17 cellular contexts compared by ENCODE assay signal in the genomic region with DNA sequence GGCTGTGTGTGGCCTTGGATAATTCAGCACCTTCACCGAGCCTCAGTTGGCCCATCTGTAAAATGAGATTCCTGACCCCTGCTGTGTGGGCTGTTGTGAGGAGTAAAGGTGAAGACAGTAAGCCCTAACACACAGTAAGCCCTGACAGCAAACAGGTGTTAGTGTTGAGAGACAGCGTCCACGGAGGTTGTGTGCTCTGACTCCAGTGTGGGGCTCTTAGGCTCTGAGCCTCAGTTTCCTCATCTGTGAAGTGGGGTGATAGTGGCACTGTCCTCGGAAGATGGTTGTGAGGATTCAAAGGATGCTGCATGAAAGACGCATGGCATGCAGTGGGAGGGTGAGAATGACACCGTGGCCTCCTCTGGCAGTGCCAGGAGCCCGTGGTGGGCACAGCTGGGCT. TPM values are rescaled to one million over a fixed set of nuclear protein-coding genes. Genes with fewer than 3 reads are reported as not detected.
A peak's percentile ranks its signal among the peaks of the same experiment; 100 is the strongest.
DNase-seq lines count a peak whose midpoint lies in the region; ATAC-seq, FAIRE-seq and TF ChIP-seq lines count a peak whose summit lies in the region.
"Had no signal": no experiment of that assay in that cellular context is flagged by ENCODE, and none has a peak within 500 bp of the region (broad histone marks: within the 10 kb centered on the region; RNA-seq: fewer than 3 reads in every experiment).

No MANE protein-coding gene starts in this region.

- no peaks in the 10 kb centered on the region for H3K79me1 ChIP-seq in neuronal stem cell (ENCODE audit: low read depth, low read length)

- no peak overlapping the region for H4K8ac ChIP-seq in neuronal stem cell (ENCODE audit: low read depth, low read length)

- intact Hi-C loops in K562 (cut with micrococcal nuclease), result no loop called here

- H2AFZ ChIP-seq in K562 (ENCODE audit: low read depth, low read length), result no peak overlapping the region
- no peak overlapping the region for H2AFZ ChIP-seq in neuronal stem cell (ENCODE audit: low read length)
- H2AFZ ChIP-seq: GM23248 had no signal

- peak overlapping the region in 1 of 2 experiments; percentile 45; a peak in 1 of 4 replicates for H3K9ac ChIP-seq in K562 (ENCODE audit: insufficient read depth in 1 of 2, low read depth in 2 of 2, low read length in 2 of 2)
- H3K9ac ChIP-seq in neuronal stem cell (ENCODE audit: low read depth, low read length, poor library complexity), result no peak overlapping the region
- H3K9ac ChIP-seq: BLaER1, GM23248 had no signal

- no peak overlapping the region for H2BK15ac ChIP-seq in neuronal stem cell (ENCODE audit: low read length)

- BruUV-seq in K562 (replicated peaks; lab: Mats Ljungman, UMichigan), result no TSS peak

- TF ChIP-seq RAD21 in K562 (CRISPR knock-in tag; conservative IDR thresholded peaks at IDR 0.05 in 1 of 2, IDR thresholded peaks at IDR 0.05 in 1 of 2), result no peak

- H3K9me3 ChIP-seq in K562 (replicated peaks; ENCODE audit: control insufficient read depth, insufficient read depth, low read depth, low read length) (no peaks in the 10 kb centered on the region), neuronal stem cell (replicated peaks in 1 of 2; ENCODE audit: control insufficient read depth in 2 of 2, insufficient read depth in 1 of 2, low read depth in 1 of 2, low read length in 2 of 2) (peaks cover 0 to 4% of the 10 kb centered on the region in 2 donors)
- H3K9me3 ChIP-seq: BLaER1, Caco-2 had no signal

- no peak overlapping the region for H3K18ac ChIP-seq in neuronal stem cell (ENCODE audit: low read length)

- H4K20me1 ChIP-seq in K562 (replicated peaks; ENCODE audit: control insufficient read depth, insufficient read depth, low read length), result 0 out of 2 replicates have a peak, but pooled peaks cover 2% of the 10 kb centered on the region

- POLR2A ChIA-PET in K562 (lab: Yijun Ruan, JAX), result interaction anchor here (0.7 kb wide), 1 partner anchor 105 kb away, joined by 3 read pairs; no protein-coding TSS in a partner anchor

- no peak for DNase-seq in K562 (ENCODE audit: extremely low read depth in 1 of 4, low spot score in 3 of 4)
- DNase-seq in bronchial epithelial cell (ENCODE audit: low read depth), result no peak
- DNase-seq in neuronal stem cell (ENCODE audit: low spot score), result no peak
- no peak for DNase-seq in middle frontal gyrus (ENCODE audit: extremely low spot score, low spot score)
- DNase-seq: CD4-positive, CD25-positive, alpha-beta regulatory T cell; CD8-positive, alpha-beta T cell; DMS153; DND-41; GM23248 had no signal

- no peak for TF ChIP-seq POLR2A in K562 (conservative IDR thresholded peaks at IDR 0.05)

- no peak overlapping the region for H2BK120ac ChIP-seq in neuronal stem cell (ENCODE audit: low read depth, low read length)

- no peak overlapping the region for H3K4me2 ChIP-seq in K562 (ENCODE audit: insufficient read depth, low read length)
- H3K4me2 ChIP-seq in neuronal stem cell (ENCODE audit: insufficient read depth, low read length, poor library complexity, severe bottlenecking), result no peak overlapping the region
- H3K4me2 ChIP-seq: BLaER1 had no signal

- peak overlapping the region; percentile 39 for H2BK5ac ChIP-seq in neuronal stem cell (ENCODE audit: low read length)

- ATAC-seq in K562, result no peak
- ATAC-seq: CD8-positive, alpha-beta T cell had no signal

- H3K23ac ChIP-seq in neuronal stem cell (ENCODE audit: low read depth, low read length, poor library complexity), result no peak overlapping the region

- FAIRE-seq in K562 (lab: Jason Lieb, UNC) (no peak), bronchial epithelial cell (lab: Jason Lieb, UNC) (peak; percentile 64)
- FAIRE-seq: G401.6, GM12892 had no signal

- in situ Hi-C loops in K562 (cut with MboI), result no loop called here

- H3K4me3 ChIP-seq in K562 (no peak overlapping the region), bronchial epithelial cell (ENCODE audit: low read depth, low read length) (no peak overlapping the region), neuronal stem cell (ENCODE audit: low read length in 2 of 2) (no peak overlapping the region)
- H3K4me3 ChIP-seq: BLaER1, GM23248 had no signal

- 81% methylated on average over 7 of the region's 7 CpGs for WGBS in K562 (ENCODE audit: insufficient coverage, low coverage, missing lambda C conversion rate)
- WGBS in neuronal stem cell (ENCODE audit: extremely low coverage in 2 of 2, insufficient read length in 2 of 2, insufficient replicate concordance in 1 of 2), 2 donors, result no CpG with 5 or more reads among the region's 7 CpGs

- no peak overlapping the region for H4K91ac ChIP-seq in neuronal stem cell (ENCODE audit: low read depth, low read length, poor library complexity)

- no peak overlapping the region for H2BK12ac ChIP-seq in neuronal stem cell (ENCODE audit: low read length)

- H3K27me3 ChIP-seq in K562 (ENCODE audit: control insufficient read depth in 2 of 2, insufficient read depth in 2 of 2, low read length in 2 of 2) (no peaks in the 10 kb centered on the region), bronchial epithelial cell (ENCODE audit: control insufficient read depth, insufficient read depth, low read length) (no peaks in the 10 kb centered on the region), neuronal stem cell (ENCODE audit: control insufficient read depth in 3 of 3, insufficient read depth in 3 of 3, low read depth in 1 of 3, low read length in 3 of 3) (no peaks in the 10 kb centered on the region)
- H3K27me3 ChIP-seq: BLaER1 had no signal

- H3K4me1 ChIP-seq in K562 (replicated peaks in 1 of 2; ENCODE audit: control insufficient read depth in 2 of 2, insufficient read depth in 2 of 2, low read length in 2 of 2) (peaks cover 0 to 30% of the 10 kb centered on the region in 2 experiments; a peak in 3 of 5 replicates), neuronal stem cell (ENCODE audit: control insufficient read depth in 2 of 2, insufficient read depth in 1 of 2, low read depth in 1 of 2, low read length in 2 of 2) (no peaks in the 10 kb centered on the region)

- no peak for TF ChIP-seq EP300 in K562 (IDR thresholded peaks at IDR 0.05; ENCODE audit: low read length)

- H3K79me2 ChIP-seq in K562 (ENCODE audit: control insufficient read depth, insufficient read depth, low read length), result no peaks in the 10 kb centered on the region

- no peak overlapping the region for H3K14ac ChIP-seq in neuronal stem cell (ENCODE audit: low read length)

- no peaks in the 10 kb centered on the region for H3K9me1 ChIP-seq in K562 (ENCODE audit: control insufficient read depth, insufficient read depth, low read length)

- H3K27ac ChIP-seq in K562 (ENCODE audit: extremely low read depth, low read depth, low read length) (no peak overlapping the region), neuronal stem cell (replicated peaks; ENCODE audit: low read length) (no peak overlapping the region)
- H3K27ac ChIP-seq: BLaER1, C4-2B, GM23248 had no signal

- no peak overlapping the region for H2AK5ac ChIP-seq in neuronal stem cell (ENCODE audit: low read depth, low read length)

- H3K4ac ChIP-seq in neuronal stem cell (ENCODE audit: low read length), result no peak overlapping the region

- CTCF ChIA-PET in K562 (lab: Yijun Ruan, JAX; ENCODE audit: low intra/inter-chr PET ratio), result no interaction called here

- no peak for TF ChIP-seq CTCF in K562 (IDR thresholded peaks at IDR 0.05 in 2 of 3, conservative IDR thresholded peaks at IDR 0.05 in 1 of 3; ENCODE audit: insufficient read depth in 2 of 3, low read depth in 1 of 3, low read length in 3 of 3)
- TF ChIP-seq CTCF in bronchial epithelial cell (IDR thresholded peaks at IDR 0.05; ENCODE audit: insufficient read depth, low read length, severe bottlenecking), result no peak

- H3K36me3 ChIP-seq in K562 (ENCODE audit: control insufficient read depth, insufficient read depth, low read length), result peaks cover 50% of the 10 kb centered on the region; the same call in 2 of the 3 replicates
- H3K36me3 ChIP-seq in bronchial epithelial cell (ENCODE audit: control insufficient read depth, insufficient read depth, low read length), result peaks cover 43% of the 10 kb centered on the region
- peaks cover 30 to 83% of the 10 kb centered on the region in 2 donors for H3K36me3 ChIP-seq in neuronal stem cell (replicated peaks in 1 of 2; ENCODE audit: control insufficient read depth in 2 of 2, insufficient read depth in 2 of 2, low read length in 2 of 2)

RNA-seq across cellular contexts. Expression of gene DPP3, which starts 14.2 kb away (rescaled TPM):
- 31.7 and 93.6 TPM in 2 replicates for total RNA-seq in K562 (2011; cell fraction: chromatin; rRNA removed; ENCODE audit: low replicate concordance)
- total RNA-seq in K562 (2011; cell fraction: nucleolus; rRNA removed), result 79.4 and 87.0 TPM in 2 replicates
- total RNA-seq in K562 (2011; cell fraction: nucleoplasm; rRNA removed), result 33.9 and 47.9 TPM in 2 replicates
- total RNA-seq in K562 (2014; rRNA removed), result 69.2 and 115 TPM in 2 replicates
- 24.2 and 35.1 TPM in 2 replicates for total RNA-seq in K562 (2014; rRNA removed; fragmentation: Illumina TruSeq; extraction: Trizol)
- 45.0 and 50.2 TPM in 2 replicates for total RNA-seq in K562 (2015; rRNA removed; fragmentation: Illumina TruSeq; extraction: Trizol)
- 59.4 and 66.3 TPM in 2 replicates for total RNA-seq in K562 (2021)
- polyA plus RNA-seq in K562 (2011; rRNA removed), result 33.0 and 47.6 TPM in 2 replicates
- polyA plus RNA-seq in K562 (2011; cell fraction: cytosol; rRNA removed), result 35.9 and 62.9 TPM in 2 replicates
- polyA plus RNA-seq in K562 (2011; cell fraction: nucleus; rRNA removed), result 77.2 and 136 TPM in 2 replicates
- 51.4 and 57.3 TPM in 2 replicates for polyA plus RNA-seq in K562 (2012)
- polyA plus RNA-seq in K562 (2014; fragmentation: Illumina TruSeq; extraction: Trizol), result 45.0 and 61.6 TPM in 2 replicates
- 1 to 10 TPM; 3.7 to 6.2 TPM for polyA plus RNA-seq in K562 (2014; fragmentation: Nextera tagmentation; extraction: Ambion mirVana)
- 43.3 and 56.3 TPM in 2 replicates for polyA plus RNA-seq in K562 (2014; rRNA removed)
- polyA minus RNA-seq in K562 (2011; rRNA and poly(A)+ RNA removed), result 42.3 and 51.5 TPM in 2 replicates
- polyA minus RNA-seq in K562 (2011; cell fraction: cytosol; rRNA and poly(A)+ RNA removed), result 58.5 and 65.1 TPM in 2 replicates
- 42.8 and 46.9 TPM in 2 replicates for polyA minus RNA-seq in K562 (2011; cell fraction: nucleus; rRNA and poly(A)+ RNA removed)
- total RNA-seq in bronchial epithelial cell, result 45.0 and 70.0 TPM in 2 replicates
- polyA plus RNA-seq in neuronal stem cell (2013, experiment 1 of 2), result 23.4 TPM
- 23.8 TPM for polyA plus RNA-seq in neuronal stem cell (2013, experiment 2 of 2)

RNA-seq across cellular contexts. Expression of gene BBS1, which starts 16.0 kb away (rescaled TPM):
- 86.7 and 157 TPM in 2 replicates for total RNA-seq in K562 (2011; cell fraction: chromatin; rRNA removed; ENCODE audit: low replicate concordance)
- 79.0 and 82.0 TPM in 2 replicates for total RNA-seq in K562 (2011; cell fraction: nucleolus; rRNA removed)
- 71.9 and 81.3 TPM in 2 replicates for total RNA-seq in K562 (2011; cell fraction: nucleoplasm; rRNA removed)
- total RNA-seq in K562 (2014; rRNA removed) (12.0 and 14.6 TPM in 2 replicates), K562 (2014; rRNA removed; fragmentation: Illumina TruSeq; extraction: Trizol) (8.3 and 9.0 TPM in 2 replicates), K562 (2015; rRNA removed; fragmentation: Illumina TruSeq; extraction: Trizol) (9.6 and 10.9 TPM in 2 replicates), K562 (2021) (12.5 and 15.2 TPM in 2 replicates), bronchial epithelial cell (8.2 and 9.5 TPM in 2 replicates)
- polyA plus RNA-seq in K562 (2011; rRNA removed) (12.1 and 18.8 TPM in 2 replicates), K562 (2014; fragmentation: Illumina TruSeq; extraction: Trizol) (12.3 and 12.7 TPM in 2 replicates), K562 (2014; fragmentation: Nextera tagmentation; extraction: Ambion mirVana) (10 to 100 TPM; 11.1 to 11.3 TPM), K562 (2014; rRNA removed) (11.4 and 19.8 TPM in 2 replicates)
- polyA plus RNA-seq in K562 (2011; cell fraction: cytosol; rRNA removed), result 12.9 and 13.3 TPM in 2 replicates
- 49.5 and 74.6 TPM in 2 replicates for polyA plus RNA-seq in K562 (2011; cell fraction: nucleus; rRNA removed)
- 9.3 and 22.4 TPM in 2 replicates for polyA plus RNA-seq in K562 (2012)
- polyA minus RNA-seq in K562 (2011; rRNA and poly(A)+ RNA removed), result 15.0 and 17.2 TPM in 2 replicates
- polyA minus RNA-seq in K562 (2011; cell fraction: cytosol; rRNA and poly(A)+ RNA removed), result 8.0 and 16.0 TPM in 2 replicates
- polyA minus RNA-seq in K562 (2011; cell fraction: nucleus; rRNA and poly(A)+ RNA removed), result 32.0 and 34.5 TPM in 2 replicates
- polyA plus RNA-seq in neuronal stem cell (2013, experiment 1 of 2), result 26.0 TPM
- polyA plus RNA-seq in neuronal stem cell (2013, experiment 2 of 2), result 25.7 TPM

RNA-seq across cellular contexts. Expression of gene PELI3, which starts 27.8 kb away (rescaled TPM):
- 7.3 and 22.6 TPM in 2 replicates for total RNA-seq in K562 (2011; cell fraction: chromatin; rRNA removed; ENCODE audit: low replicate concordance)
- 11.1 and 15.2 TPM in 2 replicates for total RNA-seq in K562 (2011; cell fraction: nucleolus; rRNA removed)
- total RNA-seq in K562 (2011; cell fraction: nucleoplasm; rRNA removed), result 8.5 and 9.1 TPM in 2 replicates
- total RNA-seq in K562 (2014; rRNA removed) (3.3 and 5.0 TPM in 2 replicates), K562 (2014; rRNA removed; fragmentation: Illumina TruSeq; extraction: Trizol) (1.3 and 1.9 TPM in 2 replicates), K562 (2015; rRNA removed; fragmentation: Illumina TruSeq; extraction: Trizol) (3.2 and 3.4 TPM in 2 replicates), K562 (2021) (4.0 and 4.2 TPM in 2 replicates), bronchial epithelial cell (10.4 and 11.6 TPM in 2 replicates)
- polyA plus RNA-seq in K562 (2011; rRNA removed) (1.4 and 1.6 TPM in 2 replicates), K562 (2014; fragmentation: Illumina TruSeq; extraction: Trizol) (1.9 and 3.3 TPM in 2 replicates), K562 (2014; fragmentation: Nextera tagmentation; extraction: Ambion mirVana) (under 1 TPM; 0.17 to 0.46 TPM), K562 (2014; rRNA removed) (2.4 and 2.6 TPM in 2 replicates)
- polyA plus RNA-seq in K562 (2011; cell fraction: cytosol; rRNA removed), result 1.6 and 3.4 TPM in 2 replicates
- 2.8 and 5.6 TPM in 2 replicates for polyA plus RNA-seq in K562 (2011; cell fraction: nucleus; rRNA removed)
- 2.7 and 4.4 TPM in 2 replicates for polyA plus RNA-seq in K562 (2012)
- 2.6 and 4.2 TPM in 2 replicates for polyA minus RNA-seq in K562 (2011; rRNA and poly(A)+ RNA removed)
- 1.3 and 4.4 TPM in 2 replicates for polyA minus RNA-seq in K562 (2011; cell fraction: cytosol; rRNA and poly(A)+ RNA removed)
- 6.1 and 6.7 TPM in 2 replicates for polyA minus RNA-seq in K562 (2011; cell fraction: nucleus; rRNA and poly(A)+ RNA removed)
- 6.4 TPM for polyA plus RNA-seq in neuronal stem cell (2013, experiment 1 of 2)
- polyA plus RNA-seq in neuronal stem cell (2013, experiment 2 of 2), result 6.3 TPM

RNA-seq across cellular contexts. Expression of gene ZDHHC24, which starts 51.4 kb away (rescaled TPM):
- 9.2 and 15.6 TPM in 2 replicates for total RNA-seq in K562 (2011; cell fraction: chromatin; rRNA removed; ENCODE audit: low replicate concordance)
- 14.1 and 15.3 TPM in 2 replicates for total RNA-seq in K562 (2011; cell fraction: nucleolus; rRNA removed)
- total RNA-seq in K562 (2011; cell fraction: nucleoplasm; rRNA removed), result 13.3 and 21.2 TPM in 2 replicates
- total RNA-seq in K562 (2014; rRNA removed) (8.3 and 13.4 TPM in 2 replicates), K562 (2014; rRNA removed; fragmentation: Illumina TruSeq; extraction: Trizol) (1.6 and 1.7 TPM in 2 replicates), K562 (2015; rRNA removed; fragmentation: Illumina TruSeq; extraction: Trizol) (2.0 TPM in 2 replicates), K562 (2021) (9.1 and 11.2 TPM in 2 replicates), bronchial epithelial cell (8.4 and 9.7 TPM in 2 replicates)
- polyA plus RNA-seq in K562 (2011; rRNA removed) (3.8 and 5.9 TPM in 2 replicates), K562 (2014; fragmentation: Illumina TruSeq; extraction: Trizol) (2.7 and 3.3 TPM in 2 replicates), K562 (2014; fragmentation: Nextera tagmentation; extraction: Ambion mirVana) (under 1 TPM; 0.45 to 0.65 TPM), K562 (2014; rRNA removed) (6.3 and 7.2 TPM in 2 replicates)
- polyA plus RNA-seq in K562 (2011; cell fraction: cytosol; rRNA removed), result 5.9 and 12.5 TPM in 2 replicates
- 3.9 and 6.7 TPM in 2 replicates for polyA plus RNA-seq in K562 (2011; cell fraction: nucleus; rRNA removed)
- polyA plus RNA-seq in K562 (2012), result 4.2 and 9.0 TPM in 2 replicates
- 1.2 and 1.7 TPM in 2 replicates for polyA minus RNA-seq in K562 (2011; rRNA and poly(A)+ RNA removed)
- 5.4 and 6.5 TPM in 2 replicates for polyA minus RNA-seq in K562 (2011; cell fraction: cytosol; rRNA and poly(A)+ RNA removed)
- 1.6 and 2.2 TPM in 2 replicates for polyA minus RNA-seq in K562 (2011; cell fraction: nucleus; rRNA and poly(A)+ RNA removed)
- 5.8 TPM for polyA plus RNA-seq in neuronal stem cell (2013, experiment 1 of 2)
- polyA plus RNA-seq in neuronal stem cell (2013, experiment 2 of 2), result 5.8 TPM

RNA-seq across cellular contexts. Expression of gene ACTN3, which starts 52.2 kb away (rescaled TPM):
- total RNA-seq in K562 (2011; cell fraction: chromatin; rRNA removed; ENCODE audit: low replicate concordance), result 0.21 TPM in 1 of 2 replicates, not detected in the other
- not detected in 2 replicates for total RNA-seq in K562 (2011; cell fraction: nucleolus; rRNA removed)
- total RNA-seq in K562 (2011; cell fraction: nucleoplasm; rRNA removed), result not detected in 2 replicates
- total RNA-seq in K562 (2014; rRNA removed), result not detected in 2 replicates
- not detected in 2 replicates for total RNA-seq in K562 (2014; rRNA removed; fragmentation: Illumina TruSeq; extraction: Trizol)
- not detected in 2 replicates for total RNA-seq in K562 (2015; rRNA removed; fragmentation: Illumina TruSeq; extraction: Trizol)
- not detected in 2 replicates for total RNA-seq in K562 (2021)
- polyA plus RNA-seq in K562 (2011; rRNA removed), result not detected in 2 replicates
- polyA plus RNA-seq in K562 (2011; cell fraction: cytosol; rRNA removed), result not detected in 2 replicates
- 0.04 and 0.07 TPM in 2 replicates for polyA plus RNA-seq in K562 (2011; cell fraction: nucleus; rRNA removed)
- polyA plus RNA-seq in K562 (2012), result not detected in 2 replicates
- polyA plus RNA-seq in K562 (2014; fragmentation: Illumina TruSeq; extraction: Trizol), result not detected in 2 replicates
- not detected for polyA plus RNA-seq in K562 (2014; fragmentation: Nextera tagmentation; extraction: Ambion mirVana)
- not detected in 2 replicates for polyA plus RNA-seq in K562 (2014; rRNA removed)
- not detected in 2 replicates for polyA minus RNA-seq in K562 (2011; rRNA and poly(A)+ RNA removed)
- polyA minus RNA-seq in K562 (2011; cell fraction: cytosol; rRNA and poly(A)+ RNA removed), result not detected in 2 replicates
- not detected in 2 replicates for polyA minus RNA-seq in K562 (2011; cell fraction: nucleus; rRNA and poly(A)+ RNA removed)
- total RNA-seq in bronchial epithelial cell, result not detected in 2 replicates
- polyA plus RNA-seq in neuronal stem cell (2013, experiment 1 of 2), result 15.3 TPM
- polyA plus RNA-seq in neuronal stem cell (2013, experiment 2 of 2), result 14.8 TPM
- total RNA-seq: A673; B cell; Caco-2; CD4-positive, CD25-positive, alpha-beta regulatory T cell; GM23248; H4 had no signal
- polyA plus RNA-seq: CD4-positive, CD25-positive, alpha-beta regulatory T cell; GM23248 had no signal
